Comparison of ENCODE assay signal across 35 cellular contexts in genomic region chr11:24060125-24060524, GRCh38.
"Had no signal": no experiment of that assay in that cellular context is flagged by ENCODE, and none has a peak within 500 bp of the region (broad histone marks: within the 10 kb centered on the region; RNA-seq: fewer than 3 reads in every experiment).

No MANE protein-coding gene starts in this region.

- H3K9me3 ChIP-seq: MG63 had no signal

- H3K27me3 ChIP-seq: MG63 had no signal

- H3K4me3 ChIP-seq: MG63 had no signal

- DNase-seq: Kasumi-1, MG63, MM.1S, MV-4-11, NCI-H1048, NCI-H1092, NCI-H1092 treated with DMSO at 0.1 percent for 48 hours, NCI-H1105, NCI-H1105 treated with DMSO at 0.1 percent for 48 hours, NCI-H1417, NCI-H1417 treated with DMSO at 0.1 percent for 48 hours, NCI-H1436, NCI-H1436 treated with DMSO at 0.1 percent for 48 hours, NCI-H146, NCI-H1694, NCI-H1694 treated with DMSO at 0.1 percent for 48 hours, NCI-H187, NCI-H187 treated with DMSO at 0.1 percent for 48 hours, NCI-H1930, NCI-H2029, NCI-H2029 treated with DMSO at 0.1 percent for 48 hours, NCI-H2081, NCI-H2081 treated with DMSO at 0.1 percent for 48 hours, NCI-H2107, NCI-H2171, NCI-H2171 treated with DMSO at 0.1 percent for 48 hours, NCI-H2227 treated with DMSO at 0.1 percent for 48 hours, NCI-H226, NCI-H345, NCI-H446, NCI-H446 treated with DMSO at 0.1 percent for 48 hours, NCI-H510A, NCI-H510A treated with DMSO at 0.1 percent for 48 hours, NCI-H524, NCI-H524 treated with DMSO at 0.1 percent for 48 hours had no signal

- H3K36me3 ChIP-seq: MG63 had no signal
